ENCODE assay signal across 12 cellular contexts in the genomic region with DNA sequence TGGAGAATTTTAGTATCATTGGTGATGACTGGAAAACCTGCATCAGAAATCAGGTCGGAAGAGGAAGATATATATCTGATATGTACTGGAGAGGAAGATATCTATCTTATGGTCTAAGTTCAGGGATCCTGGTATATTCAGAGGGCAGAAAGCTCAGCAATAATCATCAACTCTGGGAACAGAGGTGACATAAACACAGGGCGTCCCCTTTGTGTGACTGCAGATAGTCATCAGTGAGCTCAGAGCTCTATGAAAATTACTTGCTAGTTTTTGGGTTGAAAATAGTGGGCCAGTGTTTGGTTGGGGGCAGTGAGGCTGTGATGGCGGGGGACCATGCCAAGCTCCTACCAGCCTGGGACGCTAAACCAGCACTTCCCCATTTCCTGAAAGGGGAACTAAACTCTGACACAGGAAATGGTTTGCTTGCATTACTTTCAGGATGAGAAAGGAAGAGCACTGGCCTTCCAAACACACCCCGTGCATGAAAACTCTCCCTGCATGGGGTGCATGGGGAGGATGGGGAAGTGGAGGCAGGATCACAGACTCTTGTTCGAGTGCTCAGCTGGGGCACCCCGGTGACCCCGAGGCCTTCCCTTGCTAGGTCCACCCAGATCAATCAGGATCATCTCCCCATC. TPM values are rescaled to one million over a fixed set of nuclear protein-coding genes. Genes with fewer than 3 reads are reported as not detected.
A peak's percentile ranks its signal among the peaks of the same experiment; 100 is the strongest.
DNase-seq lines count a peak whose midpoint lies in the region; ATAC-seq and TF ChIP-seq lines count a peak whose summit lies in the region.
"Had no signal": no experiment of that assay in that cellular context is flagged by ENCODE, and none has a peak within 500 bp of the region (broad histone marks: within the 10 kb centered on the region; RNA-seq: fewer than 3 reads in every experiment).

No MANE protein-coding gene starts in this region.

- no peaks in the 10 kb centered on the region for H3K9me3 ChIP-seq in neutrophil
- H3K9me3 ChIP-seq in psoas muscle: peaks cover 8% of the 10 kb centered on the region

- peaks cover 11% of the 10 kb centered on the region for H3K9me3 Mint-ChIP-seq in activated T-helper 17 cell treated with anti-CD3 and anti-CD28 coated beads, Interleukin-2, amount 50 U/mL, for 72 hours

- WGBS in psoas muscle, 3 donors: 72 to 84% (median 82%) methylated on average over 8 of the region's 8 CpGs

- H3K27me3 ChIP-seq in neutrophil (no peaks in the 10 kb centered on the region), psoas muscle (ENCODE audit: insufficient read depth in 3 of 3, low read length in 2 of 3) (no peaks in the 10 kb centered on the region)

- ATAC-seq in GM19025 (IDR thresholded peaks at IDR 0.05; ENCODE audit: low read depth, unreplicated experiment): peak; percentile 70
- ATAC-seq in activated T-helper 17 cell treated with anti-CD3 and anti-CD28 coated beads, Interleukin-2, amount 50 U/mL, for 72 hours (replicated peaks): peak; percentile 64
- ATAC-seq in HG03520 (IDR thresholded peaks at IDR 0.05; ENCODE audit: unreplicated experiment): no peak
- no peak for ATAC-seq in psoas muscle

- H3K36me3 ChIP-seq in neutrophil (peaks cover 42% of the 10 kb centered on the region), psoas muscle (ENCODE audit: insufficient read depth in 1 of 2, low read depth in 1 of 2) (no peaks in the 10 kb centered on the region)

- H3K4me1 ChIP-seq in neutrophil (ENCODE audit: control insufficient read depth in 1 of 2, insufficient read depth in 1 of 2, low read depth in 1 of 2, low read length in 1 of 2) (peaks cover 74 to 77% of the 10 kb centered on the region in 2 experiments), psoas muscle (peaks cover 16% of the 10 kb centered on the region)

- peak; percentile 26 for TF ChIP-seq CTCF in neutrophil (IDR thresholded peaks at IDR 0.05)
- no peak for TF ChIP-seq CTCF in psoas muscle (IDR thresholded peaks at IDR 0.05)

- peak overlapping the region; percentile 83 for H3K4me3 Mint-ChIP-seq in activated T-helper 17 cell treated with anti-CD3 and anti-CD28 coated beads, Interleukin-2, amount 50 U/mL, for 72 hours
- H3K4me3 Mint-ChIP-seq: nephron progenitor cell had no signal

- peak overlapping the region; percentile 31 to 52 for H3K4me3 ChIP-seq in neutrophil (ENCODE audit: low read depth in 1 of 2, low read length in 1 of 2)
- no peak overlapping the region for H3K4me3 ChIP-seq in psoas muscle
- H3K4me3 ChIP-seq: GM23248 had no signal

- H3K27ac ChIP-seq in neutrophil (peak overlapping the region; percentile 92), psoas muscle (no peak overlapping the region)
- H3K27ac ChIP-seq: GM23248 had no signal

- H3K4me1 Mint-ChIP-seq in activated T-helper 17 cell treated with anti-CD3 and anti-CD28 coated beads, Interleukin-2, amount 50 U/mL, for 72 hours: peaks cover 55% of the 10 kb centered on the region

- DNase-seq in KBM-7 (peak; percentile 91), NCI-H1417 treated with DMSO at 0.1 percent for 48 hours (lab: John Stamatoyannopoulos, UW) (no peak), psoas muscle (no peak)
- DNase-seq: activated CD4-positive, alpha-beta T cell treated with anti-CD3 and anti-CD28 coated beads for 1 hour; GM23248; NCI-H446 treated with DMSO at 0.1 percent for 48 hours; nephron progenitor cell had no signal

- no peaks in the 10 kb centered on the region for H3K27me3 Mint-ChIP-seq in activated T-helper 17 cell treated with anti-CD3 and anti-CD28 coated beads, Interleukin-2, amount 50 U/mL, for 72 hours

- H3K36me3 Mint-ChIP-seq in activated T-helper 17 cell treated with anti-CD3 and anti-CD28 coated beads, Interleukin-2, amount 50 U/mL, for 72 hours (ENCODE audit: low read depth): peaks cover 81% of the 10 kb centered on the region

- peak overlapping the region; percentile 97 for H3K27ac Mint-ChIP-seq in activated T-helper 17 cell treated with anti-CD3 and anti-CD28 coated beads, Interleukin-2, amount 50 U/mL, for 72 hours
- H3K27ac Mint-ChIP-seq: nephron progenitor cell had no signal

- intact Hi-C loops in psoas muscle (cut with DNase I): no loop called here

- in situ Hi-C loops in KBM-7 (cut with MboI; ENCODE audit: low pct_unique_long_range_greater_than_20kb, low sequenced_read_pairs): no loop called here

RNA-seq across cellular contexts. Expression of gene NOD2, which starts 15.8 kb away (rescaled TPM):
- 10 to 100 TPM in 1 of 2 donors, 1 to 10 TPM in 1; 7.6 to 28.4 TPM for total RNA-seq in activated T-helper 17 cell treated with anti-CD3 and anti-CD28 coated beads, Interleukin-2, amount 50 U/mL, for 72 hours
- under 1 TPM; 0.21 to 0.74 (median 0.42) TPM for total RNA-seq in psoas muscle
- polyA plus RNA-seq in psoas muscle: under 1 TPM; 0.07 to 0.25 (median 0.21) TPM
- total RNA-seq: GM23248 had no signal
- polyA plus RNA-seq: GM23248 had no signal

RNA-seq across cellular contexts. Expression of gene SNX20, which starts 28.1 kb away (rescaled TPM):
- 10 to 100 TPM; 53.9 to 96.9 TPM for total RNA-seq in activated T-helper 17 cell treated with anti-CD3 and anti-CD28 coated beads, Interleukin-2, amount 50 U/mL, for 72 hours
- total RNA-seq in psoas muscle: 1 to 10 TPM in 2 of 4 donors, under 1 TPM in 2; 0.78 to 1.8 (median 1.3) TPM
- polyA plus RNA-seq in psoas muscle: 1 to 10 TPM in 2 of 3 donors, under 1 TPM in 1; 0.82 to 2.1 (median 1.1) TPM
- total RNA-seq: glomerular endothelial cell, GM23248 had no signal
- polyA plus RNA-seq: GM23248 had no signal

RNA-seq across cellular contexts. Expression of gene CYLD, which starts 32.7 kb away (rescaled TPM):
- 100 to 1,000 TPM; 112 to 130 TPM for total RNA-seq in activated T-helper 17 cell treated with anti-CD3 and anti-CD28 coated beads, Interleukin-2, amount 50 U/mL, for 72 hours
- total RNA-seq in psoas muscle: 100 to 1,000 TPM in 1 of 4 donors, 10 to 100 TPM in 3; 46.9 to 103 (median 61.9) TPM
- polyA plus RNA-seq in psoas muscle: 10 to 100 TPM; 20.1 to 64.1 (median 22.7) TPM

Comparison
In these comparisons a context has a peak if more than half of its experiments do, and no peak if none do; other contexts are left out.
1. ATAC-seq: peak in GM19025 (single experiment) and activated T-helper 17 cell treated with anti-CD3 and anti-CD28 coated beads, Interleukin-2, amount 50 U/mL, for 72 hours (single experiment); none in HG03520 (single experiment) and psoas muscle (0 of 4).
2. RNA of gene NOD2, which starts 15.8 kb away (total RNA-seq): 7.6 to 28.4 TPM in activated T-helper 17 cell treated with anti-CD3 and anti-CD28 coated beads, Interleukin-2, amount 50 U/mL, for 72 hours; 0.21 to 0.74 TPM in psoas muscle; every median in the first group is over 4 times any median in the second.
3. RNA of gene SNX20, which starts 28.1 kb away (total RNA-seq): 53.9 to 96.9 TPM in activated T-helper 17 cell treated with anti-CD3 and anti-CD28 coated beads, Interleukin-2, amount 50 U/mL, for 72 hours; 0.78 to 1.8 TPM in psoas muscle; every median in the first group is over 10 times any median in the second.